17 cellular contexts compared by ENCODE assay signal in the genomic region with DNA sequence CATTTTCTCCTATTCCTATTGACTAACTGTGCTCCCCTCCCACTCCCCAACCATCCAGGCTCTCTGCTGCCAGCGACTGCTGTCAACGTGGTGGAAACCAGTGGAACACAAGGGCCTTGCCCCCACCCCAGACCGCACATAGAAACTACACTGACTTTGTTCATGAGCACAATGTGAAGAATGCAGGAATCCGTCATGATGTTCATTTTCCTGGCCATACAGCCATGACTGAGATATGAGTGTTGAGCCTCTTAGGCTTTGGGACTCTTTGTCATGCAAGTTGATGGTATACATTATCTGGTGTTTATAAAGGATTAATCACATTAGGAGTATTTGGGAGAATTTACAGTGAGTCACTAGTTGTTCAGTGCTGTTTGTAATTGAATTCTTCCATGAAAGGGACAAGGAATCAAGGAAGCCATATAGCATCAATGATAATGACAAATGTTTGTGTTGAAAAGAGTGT.
A peak's percentile ranks its signal among the peaks of the same experiment; 100 is the strongest.
DNase-seq lines count a peak whose midpoint lies in the region; ATAC-seq and TF ChIP-seq lines count a peak whose summit lies in the region.
"Had no signal": no experiment of that assay in that cellular context is flagged by ENCODE, and none has a peak within 500 bp of the region (broad histone marks: within the 10 kb centered on the region; RNA-seq: fewer than 3 reads in every experiment).

No MANE protein-coding gene starts in this region.

- no peak overlapping the region for H3K27ac Mint-ChIP-seq in CD14-positive monocyte
- H3K27ac Mint-ChIP-seq: activated naive CD8-positive, alpha-beta T cell had no signal

- intact Hi-C loops in dorsolateral prefrontal cortex (cut with DNase I) (loop anchor here in 1 of 2 donors (10.0 kb wide), 1 partner anchor 581 kb away; no protein-coding TSS in a partner anchor), CD14-positive monocyte (cut with micrococcal nuclease) (no loop called here)

- H3K27me3 Mint-ChIP-seq in CD14-positive monocyte (ENCODE audit: low read depth in 3 of 3), result peaks cover 0 to 2% (median 1%) of the 10 kb centered on the region in 3 donors
- H3K27me3 Mint-ChIP-seq: activated naive CD8-positive, alpha-beta T cell had no signal

- no peak overlapping the region for H3K4me3 ChIP-seq in dorsolateral prefrontal cortex
- H3K4me3 ChIP-seq: GM12878, mucosa of descending colon, PC-9 had no signal

- peaks cover 6% of the 10 kb centered on the region for H3K4me1 Mint-ChIP-seq in CD14-positive monocyte

- no peak for ATAC-seq in HG03439 (IDR thresholded peaks at IDR 0.05; ENCODE audit: unreplicated experiment)
- ATAC-seq: HCT116 had no signal

- H3K36me3 Mint-ChIP-seq in CD14-positive monocyte, result peaks cover 0 to 3% of the 10 kb centered on the region in 2 donors

- H3K27me3 ChIP-seq in dorsolateral prefrontal cortex, result no peaks in the 10 kb centered on the region

- no peak overlapping the region for H3K27ac ChIP-seq in dorsolateral prefrontal cortex
- H3K27ac ChIP-seq: PC-9 had no signal

- DNase-seq in ELR (ENCODE audit: low read depth) (peak; percentile 100), NCI-H226 (peak; percentile 71), dermis blood vessel endothelial cell (peak; percentile 22), non-pigmented ciliary epithelial cell (ENCODE audit: low read depth) (peak; percentile 94), midbrain (lab: John Stamatoyannopoulos, UW) (no peak), dorsolateral prefrontal cortex (no peak), CD14-positive monocyte (ENCODE audit: low spot score) (no peak)
- DNase-seq: Caco-2; effector CD4-positive, alpha-beta T cell; mucosa of descending colon; NCI-H2171 treated with DMSO at 0.1 percent for 48 hours; PC-9; retina had no signal

- TF ChIP-seq CTCF in dorsolateral prefrontal cortex (IDR thresholded peaks at IDR 0.05 in 54 of 56, conservative IDR thresholded peaks at IDR 0.05 in 2 of 56; ENCODE audit: low read depth in 1 of 56, partially characterized antibody in 56 of 56), result no peak
- no peak for TF ChIP-seq CTCF in CD14-positive monocyte (IDR thresholded peaks at IDR 0.05)

- peaks cover 0 to 3% (median 0%) of the 10 kb centered on the region in 7 donors for H3K9me3 Mint-ChIP-seq in CD14-positive monocyte

- H3K4me3 Mint-ChIP-seq in CD14-positive monocyte, result no peak overlapping the region
- H3K4me3 Mint-ChIP-seq: activated naive CD8-positive, alpha-beta T cell had no signal

Comparison
In these comparisons a context has a peak if more than half of its experiments do, and no peak if none do; other contexts are left out.
1. DNase-seq: peak in ELR (single experiment), NCI-H226 (single experiment), dermis blood vessel endothelial cell (single experiment) and non-pigmented ciliary epithelial cell (single experiment); none in midbrain (single experiment), dorsolateral prefrontal cortex (0 of 10) and CD14-positive monocyte (single experiment).